Comparison of ENCODE assay signal across 8 cellular contexts in the genomic region with DNA sequence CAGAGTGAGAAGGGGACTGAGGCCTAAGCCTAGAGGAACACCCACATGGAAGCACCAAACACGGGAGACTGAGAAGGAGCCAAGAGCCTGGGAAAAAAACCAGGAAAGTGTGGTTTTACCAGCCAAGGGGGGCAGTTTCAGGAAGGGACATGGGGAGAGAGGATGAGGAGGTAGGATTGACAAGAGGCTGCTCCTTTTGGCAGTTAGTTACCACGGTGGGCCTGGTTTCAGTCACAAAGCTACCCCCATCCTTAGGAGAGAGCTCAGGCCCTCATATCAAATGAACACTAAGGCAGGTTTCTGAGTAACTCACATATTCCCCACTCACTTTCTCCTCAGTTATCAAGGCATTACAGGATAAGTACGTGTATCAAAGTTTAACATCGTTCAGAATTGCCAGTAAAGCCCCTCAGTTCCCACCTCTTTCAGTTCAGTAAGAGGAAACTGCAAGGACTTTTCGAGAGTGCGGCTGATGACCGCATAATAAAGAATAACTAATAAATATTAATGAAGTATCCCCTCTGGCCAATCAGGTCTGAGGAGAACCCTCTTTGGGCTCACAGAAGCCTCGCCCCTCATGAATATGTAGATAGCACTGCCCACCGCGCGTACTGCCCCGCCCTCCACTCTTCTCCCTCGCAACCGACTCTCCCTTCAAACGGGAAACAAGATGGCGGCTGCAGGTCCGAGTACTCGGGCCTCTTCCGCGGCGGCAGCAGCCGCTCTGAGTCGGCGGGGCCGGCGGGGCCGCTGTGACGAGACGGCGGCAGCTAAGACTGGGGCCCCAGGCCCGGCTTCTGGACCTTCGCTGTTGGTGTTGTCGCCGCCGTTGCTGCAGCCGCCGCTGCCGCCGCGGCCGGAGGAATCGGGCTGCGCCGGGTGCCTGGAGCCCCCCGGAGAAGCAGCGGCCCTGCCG. TPM values are rescaled to one million over a fixed set of nuclear protein-coding genes. Genes with fewer than 3 reads are reported as not detected.
DNase-seq lines count a peak whose midpoint lies in the region; ATAC-seq and TF ChIP-seq lines count a peak whose summit lies in the region.

A gene with protein sequence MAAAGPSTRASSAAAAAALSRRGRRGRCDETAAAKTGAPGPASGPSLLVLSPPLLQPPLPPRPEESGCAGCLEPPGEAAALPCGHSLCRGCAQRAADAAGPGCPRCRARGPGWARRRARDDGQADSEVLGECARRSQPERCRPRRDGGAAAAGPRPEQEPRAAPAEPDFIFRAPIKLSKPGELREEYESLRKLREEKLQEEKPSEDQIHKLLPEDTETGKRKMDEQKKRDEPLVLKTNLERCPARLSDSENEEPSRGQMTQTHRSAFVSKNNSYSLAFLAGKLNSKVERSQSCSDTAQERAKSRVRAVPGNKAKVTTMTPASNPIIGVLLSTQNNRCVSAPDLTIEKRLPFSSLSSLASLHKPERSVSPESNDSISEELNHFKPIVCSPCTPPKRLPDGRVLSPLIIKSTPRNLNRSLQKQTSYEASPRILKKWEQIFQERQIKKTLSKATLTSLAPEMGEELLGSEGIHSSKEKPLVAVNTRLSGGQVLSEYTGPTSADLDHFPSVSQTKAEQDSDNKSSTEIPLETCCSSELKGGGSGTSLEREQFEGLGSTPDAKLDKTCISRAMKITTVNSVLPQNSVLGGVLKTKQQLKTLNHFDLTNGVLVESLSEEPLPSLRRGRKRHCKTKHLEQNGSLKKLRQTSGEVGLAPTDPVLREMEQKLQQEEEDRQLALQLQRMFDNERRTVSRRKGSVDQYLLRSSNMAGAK (plus strand): TSS at position 639 of the 916 bp plus-strand sequence. CDS start 32 bp downstream, at position 671.

- H3K9me3 ChIP-seq in cardiac muscle cell (ENCODE audit: low read depth) (no peaks in the 10 kb centered on the region), trophoblast cell (ENCODE audit: insufficient read depth, low read depth, low read length) (peaks cover 3% of the 10 kb centered on the region), transverse colon (no peaks in the 10 kb centered on the region)

- H3K36me3 Mint-ChIP-seq in activated naive CD8-positive, alpha-beta T cell treated with anti-CD3 and anti-CD28 coated beads, Interleukin-2, amount 50 U/mL, for 24 hours (ENCODE audit: low read depth): peaks cover 12% of the 10 kb centered on the region

- H3K4me1 ChIP-seq in cardiac muscle cell (ENCODE audit: low read depth): peaks cover 7% of the 10 kb centered on the region
- H3K4me1 ChIP-seq in trophoblast cell (ENCODE audit: control insufficient read depth in 1 of 2, insufficient read depth in 2 of 2, low read length in 2 of 2): peaks cover 2 to 3% of the 10 kb centered on the region in 2 experiments
- peaks cover 13 to 39% (median 18%) of the 10 kb centered on the region in 4 donors for H3K4me1 ChIP-seq in transverse colon

- H3K27me3 ChIP-seq in cardiac muscle cell (no peaks in the 10 kb centered on the region), trophoblast cell (ENCODE audit: insufficient read depth, low read length) (no peaks in the 10 kb centered on the region), transverse colon (no peaks in the 10 kb centered on the region)

- DNase-seq in GM12865 (ENCODE audit: low read depth) (peak; percentile 98), NCI-H1417 treated with DMSO at 0.1 percent for 48 hours (lab: John Stamatoyannopoulos, UW) (peak; percentile 93), SW480 (ENCODE audit: low spot score) (peak; percentile 98), cardiac muscle cell (ENCODE audit: low read depth in 1 of 2, low spot score in 1 of 2) (peak; percentile 97 to 98), trophoblast cell (peak; percentile 94 to 95), transverse colon (peak; percentile 94)
- DNase-seq in activated naive CD8-positive, alpha-beta T cell treated with anti-CD3 and anti-CD28 coated beads, Interleukin-2, amount 50 U/mL, for 24 hours: peak; percentile 88

- TF ChIP-seq EP300 in transverse colon (IDR thresholded peaks at IDR 0.05; ENCODE audit: low read depth): no peak

- peak within 1 kb of the TSS; percentile 81 for H3K27ac Mint-ChIP-seq in activated naive CD8-positive, alpha-beta T cell treated with anti-CD3 and anti-CD28 coated beads, Interleukin-2, amount 50 U/mL, for 24 hours

- H3K18ac ChIP-seq in trophoblast cell (ENCODE audit: low read length): peak within 1 kb of the TSS; percentile 87

- H3K4me3 Mint-ChIP-seq in activated naive CD8-positive, alpha-beta T cell treated with anti-CD3 and anti-CD28 coated beads, Interleukin-2, amount 50 U/mL, for 24 hours: peak within 1 kb of the TSS; percentile 87

- H2BK5ac ChIP-seq in trophoblast cell (ENCODE audit: low read depth, low read length, poor library complexity): peak within 1 kb of the TSS; percentile 84

- peak; percentile 74 for TF ChIP-seq POLR2A in transverse colon (IDR thresholded peaks at IDR 0.05)

- in situ Hi-C loops in transverse colon (cut with MboI; ENCODE audit: low pct_ligation_motif_present in 1 of 4, low pct_unique_long_range_greater_than_20kb in 1 of 4, low sequenced_read_pairs in 3 of 4): loop anchor here in 3 of 4 donors (25.0 kb wide), 2 partner anchors 136 to 286 kb away; a partner anchor contains a TSS

- peak within 1 kb of the TSS; percentile 95 for H3K4me2 ChIP-seq in trophoblast cell (ENCODE audit: low read length)

- peak within 1 kb of the TSS; percentile 76 for H3K4ac ChIP-seq in trophoblast cell (ENCODE audit: low read depth, low read length)

- H2BK12ac ChIP-seq in trophoblast cell (ENCODE audit: low read length): peak within 1 kb of the TSS; percentile 12

- peaks cover 5% of the 10 kb centered on the region for H3K79me2 ChIP-seq in trophoblast cell (ENCODE audit: control insufficient read depth, insufficient read depth, low read length, poor library complexity)

- H3K27ac ChIP-seq in cardiac muscle cell (peak within 1 kb of the TSS; percentile 98), trophoblast cell (ENCODE audit: low read depth, low read length) (peak within 1 kb of the TSS; percentile 77), transverse colon (peak within 1 kb of the TSS; percentile 96 to 99 (median 98))

- no peak within 1 kb of the TSS for H2AK5ac ChIP-seq in trophoblast cell (ENCODE audit: low read length)

- no CpG with 5 or more reads among the region's 47 CpGs for WGBS in trophoblast cell (ENCODE audit: extremely low coverage, insufficient coverage, insufficient read length)
- 0 to 3% methylated on average over 5 to 31 of the region's 47 CpGs for WGBS in transverse colon (ENCODE audit: low coverage in 1 of 2), 2 donors

- H3K36me3 ChIP-seq in cardiac muscle cell (no peaks in the 10 kb centered on the region), trophoblast cell (ENCODE audit: control insufficient read depth in 1 of 2, insufficient read depth in 2 of 2, low read length in 2 of 2) (no peaks in the 10 kb centered on the region), transverse colon (no peaks in the 10 kb centered on the region)

- H4K91ac ChIP-seq in trophoblast cell (ENCODE audit: low read depth, low read length): peak within 1 kb of the TSS; percentile 90

- H4K12ac ChIP-seq in trophoblast cell (ENCODE audit: low read depth, low read length): peak within 1 kb of the TSS; percentile 74

- H4K8ac ChIP-seq in trophoblast cell (ENCODE audit: low read depth, low read length): peak within 1 kb of the TSS; percentile 92

- H3K4me1 Mint-ChIP-seq in activated naive CD8-positive, alpha-beta T cell treated with anti-CD3 and anti-CD28 coated beads, Interleukin-2, amount 50 U/mL, for 24 hours: peaks cover 32% of the 10 kb centered on the region

- intact Hi-C loops in transverse colon (cut with DNase I; ENCODE audit: low total_unique reads): no loop called here

- H3K23ac ChIP-seq in trophoblast cell (ENCODE audit: low read length): no peak within 1 kb of the TSS

- peak within 1 kb of the TSS; percentile 91 for H3K14ac ChIP-seq in trophoblast cell (ENCODE audit: low read length)

- peak; percentile 95 for ATAC-seq in HG02763 (IDR thresholded peaks at IDR 0.05; ENCODE audit: unreplicated experiment)
- peak; percentile 97 for ATAC-seq in activated naive CD8-positive, alpha-beta T cell treated with anti-CD3 and anti-CD28 coated beads, Interleukin-2, amount 50 U/mL, for 24 hours

- H2BK120ac ChIP-seq in trophoblast cell (ENCODE audit: insufficient read depth, low read length, poor library complexity): peak within 1 kb of the TSS; percentile 84

- peak within 1 kb of the TSS; percentile 83 for H2AFZ ChIP-seq in trophoblast cell (ENCODE audit: insufficient read depth, low read length, poor library complexity)

- H3K9me3 Mint-ChIP-seq in activated naive CD8-positive, alpha-beta T cell treated with anti-CD3 and anti-CD28 coated beads, Interleukin-2, amount 50 U/mL, for 24 hours: no peaks in the 10 kb centered on the region

- peak within 1 kb of the TSS; percentile 82 for H3K4me3 ChIP-seq in GM12865 (ENCODE audit: low read depth, low read length)
- peak within 1 kb of the TSS; percentile 73 for H3K4me3 ChIP-seq in cardiac muscle cell
- H3K4me3 ChIP-seq in trophoblast cell (ENCODE audit: low read depth, low read length): peak within 1 kb of the TSS; percentile 91
- peak within 1 kb of the TSS; percentile 97 to 99 (median 98) for H3K4me3 ChIP-seq in transverse colon

- peak within 1 kb of the TSS; percentile 99 for H3K9ac ChIP-seq in trophoblast cell (ENCODE audit: low read length)

- H3K27me3 Mint-ChIP-seq in activated naive CD8-positive, alpha-beta T cell treated with anti-CD3 and anti-CD28 coated beads, Interleukin-2, amount 50 U/mL, for 24 hours: no peaks in the 10 kb centered on the region

- TF ChIP-seq CTCF in GM12865 (IDR thresholded peaks at IDR 0.05; ENCODE audit: insufficient read depth, low read depth, low read length, missing control alignments) (no peak), cardiac muscle cell (IDR thresholded peaks at IDR 0.05; ENCODE audit: low read depth, low read length) (no peak), transverse colon (IDR thresholded peaks at IDR 0.05) (no peak)

- peaks cover 6% of the 10 kb centered on the region for H3K79me1 ChIP-seq in trophoblast cell (ENCODE audit: low read length)

RNA-seq across cellular contexts. Expression of the gene that starts here (rescaled TPM):
- total RNA-seq in cardiac muscle cell (10.0 and 15.3 TPM in 2 replicates), transverse colon (10 to 100 TPM; 15.1 to 22.4 (median 16.6) TPM)
- 3.3 and 4.0 TPM in 2 replicates for polyA plus RNA-seq in cardiac muscle cell
- 4.2 and 4.6 TPM in 2 replicates for polyA plus RNA-seq in trophoblast cell (2013)

Comparison
In these comparisons a context has a peak if more than half of its experiments do, and no peak if none do; other contexts are left out.
1. Peak in every context shown above with its lines: DNase-seq, ATAC-seq, H3K4me3 ChIP-seq and H3K27ac ChIP-seq.